ENCODE assay signal across 8 cellular contexts in the genomic region with DNA sequence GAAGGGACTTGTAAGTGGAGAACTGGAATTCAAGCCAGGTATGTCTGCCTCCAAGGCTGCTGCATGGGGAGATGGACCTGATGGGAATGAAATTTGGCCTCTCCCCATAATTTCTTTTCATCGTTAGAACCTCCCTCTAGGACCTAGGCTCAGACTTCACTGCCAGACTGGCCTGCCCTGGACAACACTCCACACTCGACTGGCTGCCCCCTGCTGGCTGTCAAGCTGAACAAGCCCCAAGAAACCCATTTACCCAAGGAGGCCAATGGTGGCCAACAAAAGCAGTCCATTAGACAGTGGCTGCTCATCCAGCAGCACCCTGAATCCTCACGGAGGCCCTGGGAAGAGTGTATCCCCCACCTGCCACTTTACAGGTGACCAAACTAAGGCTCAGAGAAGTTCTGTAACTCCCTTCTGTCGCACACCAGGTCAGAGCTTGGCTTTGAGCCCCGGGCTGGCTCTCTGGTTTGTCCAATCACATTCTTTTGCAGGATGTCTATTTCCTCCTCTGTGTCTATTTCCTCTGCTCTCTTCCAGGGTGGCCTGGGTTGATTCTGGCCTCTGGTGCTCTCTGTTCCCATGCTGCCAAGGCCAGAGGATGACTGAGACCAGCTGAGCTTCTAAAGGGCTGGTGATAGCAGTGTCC. TPM values are rescaled to one million over a fixed set of nuclear protein-coding genes. Genes with fewer than 3 reads are reported as not detected.
DNase-seq lines count a peak whose midpoint lies in the region; TF ChIP-seq lines count a peak whose summit lies in the region.

No MANE protein-coding gene starts in this region.

- no peak overlapping the region for H3K4me3 Mint-ChIP-seq in T-helper 2 cell treated with Interferon-gamma antibody and Interleukin-4, amounts not matched to agents 5 μg/mL and 100 μg/mL, for 36 hours

- H3K4me3 ChIP-seq in H7 (ENCODE audit: insufficient read depth, low read depth, low read length), result no peak overlapping the region
- H3K4me3 ChIP-seq in brain microvascular endothelial cell (ENCODE audit: low read depth, low read length), result no peak overlapping the region
- no peak overlapping the region for H3K4me3 ChIP-seq in mesenchymal stem cell (ENCODE audit: insufficient read depth in 1 of 2, low read depth in 1 of 2, low read length in 2 of 2)
- no peak overlapping the region for H3K4me3 ChIP-seq in tibial nerve

- no peak overlapping the region for H3K4me2 ChIP-seq in mesenchymal stem cell (ENCODE audit: low read length, poor library complexity, severe bottlenecking)

- H3K4me1 ChIP-seq in mesenchymal stem cell (ENCODE audit: control insufficient read depth, insufficient read depth, low read depth, low read length) (peaks cover 14% of the 10 kb centered on the region), tibial nerve (no peaks in the 10 kb centered on the region)

- H4K91ac ChIP-seq in mesenchymal stem cell (ENCODE audit: low read length), result no peak overlapping the region

- H2BK5ac ChIP-seq in mesenchymal stem cell (ENCODE audit: low read depth, low read length, poor library complexity, severe bottlenecking), result peak overlapping the region; percentile 25

- no peaks in the 10 kb centered on the region for H3K36me3 ChIP-seq in H7 (replicated peaks; ENCODE audit: control insufficient read depth, insufficient read depth, low read length)
- no peaks in the 10 kb centered on the region for H3K36me3 ChIP-seq in brain microvascular endothelial cell (replicated peaks)
- H3K36me3 ChIP-seq in mesenchymal stem cell (ENCODE audit: control insufficient read depth in 1 of 2, insufficient read depth in 2 of 2, low read depth in 1 of 2, low read length in 2 of 2), result no peaks in the 10 kb centered on the region
- no peaks in the 10 kb centered on the region for H3K36me3 ChIP-seq in tibial nerve

- H3K4ac ChIP-seq in mesenchymal stem cell (ENCODE audit: low read depth in 1 of 2, low read length in 2 of 2), result no peak overlapping the region

- no peaks in the 10 kb centered on the region for H3K9me3 Mint-ChIP-seq in T-helper 2 cell treated with Interferon-gamma antibody and Interleukin-4, amounts not matched to agents 5 μg/mL and 100 μg/mL, for 36 hours

- H3K27me3 Mint-ChIP-seq in T-helper 2 cell treated with Interferon-gamma antibody and Interleukin-4, amounts not matched to agents 5 μg/mL and 100 μg/mL, for 36 hours (ENCODE audit: low read depth), result no peaks in the 10 kb centered on the region

- 53% methylated on average over 5 of the region's 5 CpGs for WGBS in mesenchymal stem cell
- WGBS in tibial nerve, 2 donors, result 52 to 65% methylated on average over 5 of the region's 5 CpGs

- H3K27ac Mint-ChIP-seq in T-helper 2 cell treated with Interferon-gamma antibody and Interleukin-4, amounts not matched to agents 5 μg/mL and 100 μg/mL, for 36 hours, result no peak overlapping the region

- no peak overlapping the region for H3K23ac ChIP-seq in mesenchymal stem cell (ENCODE audit: low read length in 2 of 2)

- TF ChIP-seq CTCF in brain microvascular endothelial cell (IDR thresholded peaks at IDR 0.05; ENCODE audit: low read depth, low read length, missing control alignments) (peak; percentile 81), tibial nerve (IDR thresholded peaks at IDR 0.05) (peak; percentile 23 to 41 (median 26))

- no peak overlapping the region for H4K8ac ChIP-seq in mesenchymal stem cell (ENCODE audit: low read length)

- no peaks in the 10 kb centered on the region for H3K36me3 Mint-ChIP-seq in T-helper 2 cell treated with Interferon-gamma antibody and Interleukin-4, amounts not matched to agents 5 μg/mL and 100 μg/mL, for 36 hours (ENCODE audit: low read depth)

- no peak overlapping the region for H2BK15ac ChIP-seq in mesenchymal stem cell (ENCODE audit: low read depth, poor library complexity, severe bottlenecking)

- no peak overlapping the region for H3K14ac ChIP-seq in mesenchymal stem cell (ENCODE audit: low read length in 2 of 2)

- H2AK5ac ChIP-seq in mesenchymal stem cell (ENCODE audit: low read length, severe bottlenecking), result no peak overlapping the region

- no peak for TF ChIP-seq POLR2A in tibial nerve (IDR thresholded peaks at IDR 0.05)

- H3K27me3 ChIP-seq in H7 (ENCODE audit: control insufficient read depth, insufficient read depth, low read length) (no peaks in the 10 kb centered on the region), brain microvascular endothelial cell (replicated peaks) (no peaks in the 10 kb centered on the region), mesenchymal stem cell (ENCODE audit: control insufficient read depth in 1 of 2, insufficient read depth in 1 of 2, low read length in 2 of 2) (no peaks in the 10 kb centered on the region), tibial nerve (no peaks in the 10 kb centered on the region)

- H3K9ac ChIP-seq in mesenchymal stem cell (ENCODE audit: low read length), result no peak overlapping the region

- no peak overlapping the region for H3K18ac ChIP-seq in mesenchymal stem cell (ENCODE audit: low read depth in 1 of 2, low read length in 2 of 2)

- no peaks in the 10 kb centered on the region for H3K4me1 Mint-ChIP-seq in T-helper 2 cell treated with Interferon-gamma antibody and Interleukin-4, amounts not matched to agents 5 μg/mL and 100 μg/mL, for 36 hours (ENCODE audit: low read depth)

- no peak overlapping the region for H2BK12ac ChIP-seq in mesenchymal stem cell (ENCODE audit: low read length in 2 of 2)

- DNase-seq in ACHN (peak; percentile 48), H7 (peak; percentile 74), brain microvascular endothelial cell (peak; percentile 11), mesenchymal stem cell (peak; percentile 44), tibial nerve (ENCODE audit: low spot score in 2 of 2) (no peak), occipital lobe (lab: John Stamatoyannopoulos, UW) (no peak), NCI-H2227 treated with DMSO at 0.1 percent for 48 hours (lab: John Stamatoyannopoulos, UW) (no peak)
- peak; percentile 44 for DNase-seq in T-helper 2 cell treated with Interferon-gamma antibody and Interleukin-4, amounts not matched to agents 5 μg/mL and 100 μg/mL, for 36 hours (ENCODE audit: low spot score)

- H3K27ac ChIP-seq in brain microvascular endothelial cell, result no peak overlapping the region
- H3K27ac ChIP-seq in mesenchymal stem cell (ENCODE audit: low read length, poor library complexity, severe bottlenecking), result no peak overlapping the region
- H3K27ac ChIP-seq in tibial nerve, result no peak overlapping the region

- TF ChIP-seq EP300 in tibial nerve (IDR thresholded peaks at IDR 0.05), result no peak

- in situ Hi-C loops in ACHN (cut with HindIII; ENCODE audit: low pct_ligation_motif_present, low pct_unique_long_range_greater_than_20kb, low sequenced_read_pairs), result no loop called here
- in situ Hi-C loops in brain microvascular endothelial cell (cut with HindIII; ENCODE audit: low pct_ligation_motif_present, low sequenced_read_pairs), result no loop called here

- peaks cover 3% of the 10 kb centered on the region for H3K9me3 ChIP-seq in mesenchymal stem cell (ENCODE audit: control insufficient read depth, low read length)
- no peaks in the 10 kb centered on the region for H3K9me3 ChIP-seq in tibial nerve

- H2BK120ac ChIP-seq in mesenchymal stem cell (ENCODE audit: low read depth, low read length), result peak overlapping the region; percentile 57

- no peaks in the 10 kb centered on the region for H3K79me1 ChIP-seq in mesenchymal stem cell (replicated peaks; ENCODE audit: low read length, poor library complexity, severe bottlenecking)

- no peak overlapping the region for H2AFZ ChIP-seq in mesenchymal stem cell (ENCODE audit: low read depth, low read length)

RNA-seq across cellular contexts. Expression of a gene that starts 3.8 kb away (rescaled TPM):
- total RNA-seq in H7 (2014; rRNA removed; shearing (Covaris generic)), result not detected in 2 replicates
- polyA plus RNA-seq in mesenchymal stem cell (2013, experiment 1 of 2), result not detected
- polyA plus RNA-seq in mesenchymal stem cell (2013, experiment 2 of 2), result not detected
- total RNA-seq in tibial nerve (not detected), occipital lobe (not detected)

RNA-seq across cellular contexts. Expression of a gene that starts 11.6 kb away (rescaled TPM):
- total RNA-seq in H7 (2014; rRNA removed; shearing (Covaris generic)), result 6.9 and 8.8 TPM in 2 replicates
- 8.1 TPM for polyA plus RNA-seq in mesenchymal stem cell (2013, experiment 1 of 2)
- 7.6 TPM for polyA plus RNA-seq in mesenchymal stem cell (2013, experiment 2 of 2)
- total RNA-seq in tibial nerve, result 10 to 100 TPM; 19.3 to 37.5 (median 29.3) TPM
- total RNA-seq in occipital lobe, result 0.31 TPM

Comparison
In these comparisons a context has a peak if more than half of its experiments do, and no peak if none do; other contexts are left out.
1. DNase-seq: peak in ACHN (single experiment), H7 (single experiment), T-helper 2 cell treated with Interferon-gamma antibody and Interleukin-4, amounts not matched to agents 5 μg/mL and 100 μg/mL, for 36 hours (single experiment), brain microvascular endothelial cell (single experiment) and mesenchymal stem cell (single experiment); none in tibial nerve (0 of 2), occipital lobe (single experiment) and NCI-H2227 treated with DMSO at 0.1 percent for 48 hours (single experiment).